ENCODE assay signal across 9 cellular contexts in genomic region chr1:109134423-109134822, GRCh38. TPM values are rescaled to one million over a fixed set of nuclear protein-coding genes. Genes with fewer than 3 reads are reported as not detected.
DNase-seq lines count a peak whose midpoint lies in the region; ATAC-seq and TF ChIP-seq lines count a peak whose summit lies in the region.
"Had no signal": no experiment of that assay in that cellular context is flagged by ENCODE, and none has a peak within 500 bp of the region (broad histone marks: within the 10 kb centered on the region; RNA-seq: fewer than 3 reads in every experiment).

No MANE protein-coding gene starts in this region.

- H3K27ac ChIP-seq in DOHH2 (ENCODE audit: low read depth, low read length) = no peak overlapping the region
- H3K27ac ChIP-seq: KMS-11 had no signal

- H3K9me3 ChIP-seq in DOHH2 (ENCODE audit: control insufficient read depth, insufficient read depth, low read length) (no peaks in the 10 kb centered on the region), mucosa of descending colon (no peaks in the 10 kb centered on the region)

- H3K4me2 ChIP-seq in DOHH2 (ENCODE audit: low read length) = peak overlapping the region; percentile 65
- H3K4me2 ChIP-seq: KMS-11 had no signal

- H4K20me1 ChIP-seq in DOHH2 (ENCODE audit: control insufficient read depth, insufficient read depth, low read depth, low read length) = no peaks in the 10 kb centered on the region

- H3K36me3 ChIP-seq in DOHH2 (ENCODE audit: control insufficient read depth, low read length) (no peaks in the 10 kb centered on the region), mucosa of descending colon (ENCODE audit: low read depth) (no peaks in the 10 kb centered on the region)

- no peaks in the 10 kb centered on the region for H3K27me3 ChIP-seq in DOHH2 (ENCODE audit: control insufficient read depth, low read length)

- H3K4me1 ChIP-seq in DOHH2 (ENCODE audit: control insufficient read depth, low read length) = peaks cover 14% of the 10 kb centered on the region
- peaks cover 36% of the 10 kb centered on the region for H3K4me1 ChIP-seq in mucosa of descending colon (ENCODE audit: low read depth)

- H3K4me3 ChIP-seq in DOHH2 (ENCODE audit: low read length) (peak overlapping the region; percentile 52), mucosa of descending colon (no peak overlapping the region)

- H3K79me2 ChIP-seq in DOHH2 (ENCODE audit: control insufficient read depth, low read length) = no peaks in the 10 kb centered on the region

- H3F3A ChIP-seq in DOHH2 (ENCODE audit: control insufficient read depth, insufficient read depth) = no peaks in the 10 kb centered on the region

- TF ChIP-seq CTCF in DOHH2 (IDR thresholded peaks at IDR 0.05; ENCODE audit: low read depth, low read length, poor library complexity, severe bottlenecking) (no peak), mucosa of descending colon (IDR thresholded peaks at IDR 0.05) (no peak)

- H3K9me2 ChIP-seq in DOHH2 (replicated peaks; ENCODE audit: control insufficient read depth, low read length) = no peaks in the 10 kb centered on the region

- intact Hi-C loops in mucosa of descending colon (cut with DNase I, micrococcal nuclease) = no loop called here

- DNase-seq in NCI-H774 (lab: John Stamatoyannopoulos, UW) (peak; percentile 24), mucosa of descending colon (peak; percentile 78 to 84 (median 83)), activated gamma-delta T cell (lab: John Stamatoyannopoulos, UW) (no peak), dedifferentiated amniotic fluid mesenchymal stem cell (ENCODE audit: extremely low spot score) (no peak)
- DNase-seq in stimulated activated CD4-positive, alpha-beta T cell treated with anti-CD3 and anti-CD28 coated beads, Interleukin-15, amount 100 ng/mL, for 24 hours = no peak

- peak; percentile 54 for ATAC-seq in GM19395 (IDR thresholded peaks at IDR 0.05; ENCODE audit: unreplicated experiment)
- peak; percentile 79 for ATAC-seq in mucosa of descending colon

RNA-seq across cellular contexts. Expression of gene ELAPOR1, which starts 20.5 kb away (rescaled TPM):
- total RNA-seq in mucosa of descending colon = 100 to 1,000 TPM in 2 of 3 donors, 10 to 100 TPM in 1; 30.6 to 119 (median 107) TPM
- total RNA-seq: SK-MEL-5 had no signal

RNA-seq across cellular contexts. Expression of gene TMEM167B, which starts 43.9 kb away (rescaled TPM):
- 10 to 100 TPM; 38.5 to 48.1 (median 45.9) TPM for total RNA-seq in mucosa of descending colon

RNA-seq across cellular contexts. Expression of gene TAF13, which starts 58.6 kb away (rescaled TPM):
- 10 to 100 TPM; 35.7 to 52.8 (median 36.5) TPM for total RNA-seq in mucosa of descending colon

Comparison
In these comparisons a context has a peak if more than half of its experiments do, and no peak if none do; other contexts are left out.
1. DNase-seq: peak in NCI-H774 (single experiment) and mucosa of descending colon (3 of 3); none in stimulated activated CD4-positive, alpha-beta T cell treated with anti-CD3 and anti-CD28 coated beads, Interleukin-15, amount 100 ng/mL, for 24 hours (single experiment), activated gamma-delta T cell (single experiment) and dedifferentiated amniotic fluid mesenchymal stem cell (single experiment).